15 cellular contexts compared by ENCODE assay signal in genomic region chr14:69664190-69664742, GRCh38. TPM values are rescaled to one million over a fixed set of nuclear protein-coding genes. Genes with fewer than 3 reads are reported as not detected.
DNase-seq lines count a peak whose midpoint lies in the region; ATAC-seq and TF ChIP-seq lines count a peak whose summit lies in the region.
"Had no signal": no experiment of that assay in that cellular context is flagged by ENCODE, and none has a peak within 500 bp of the region (broad histone marks: within the 10 kb centered on the region; RNA-seq: fewer than 3 reads in every experiment).

No MANE protein-coding gene starts in this region.

- no peak overlapping the region for H3K4me3 Mint-ChIP-seq in T-helper 17 cell
- no peak overlapping the region for H3K4me3 Mint-ChIP-seq in glutamatergic neuron (ENCODE audit: unreplicated experiment)
- H3K4me3 Mint-ChIP-seq: T-helper 2 cell treated with Interferon-gamma antibody and Interleukin-4, amounts not matched to agents 5 μg/mL and 100 μg/mL, for 36 hours had no signal

- H3K4me1 ChIP-seq in HEK293 (ENCODE audit: control insufficient read depth, insufficient read depth, low read length) (peaks cover 20% of the 10 kb centered on the region), right lobe of liver (peaks cover 0 to 36% (median 4%) of the 10 kb centered on the region in 4 donors), stomach (peaks cover 61 to 97% (median 79%) of the 10 kb centered on the region in 4 donors)

- intact Hi-C loops in right lobe of liver (cut with DNase I) (no loop called here), stomach (cut with DNase I; ENCODE audit: low total_unique reads) (no loop called here)

- TF ChIP-seq CTCF in HEK293 (tag by site-specific recombination; IDR thresholded peaks at IDR 0.05) (no peak), right lobe of liver (IDR thresholded peaks at IDR 0.05) (no peak), stomach (IDR thresholded peaks at IDR 0.05) (no peak), GM13976 (IDR thresholded peaks at IDR 0.05; ENCODE audit: borderline replicate concordance, control extremely low read depth, extremely low read depth, insufficient read depth, missing control alignments) (no peak), glutamatergic neuron (IDR thresholded peaks at IDR 0.05; ENCODE audit: partially characterized antibody, unreplicated experiment) (no peak)

- H3K36me3 Mint-ChIP-seq in T-helper 17 cell (ENCODE audit: low read depth) (peaks cover 3% of the 10 kb centered on the region), glutamatergic neuron (ENCODE audit: unreplicated experiment) (no peaks in the 10 kb centered on the region)

- H3K27ac Mint-ChIP-seq in T-helper 17 cell (peak overlapping the region; percentile 29), glutamatergic neuron (ENCODE audit: unreplicated experiment) (no peak overlapping the region)

- H3K4me1 Mint-ChIP-seq in T-helper 17 cell = peaks cover 68% of the 10 kb centered on the region
- H3K4me1 Mint-ChIP-seq in glutamatergic neuron (ENCODE audit: low read depth, unreplicated experiment) = peaks cover 34% of the 10 kb centered on the region

- TF ChIP-seq POLR2A in right lobe of liver (IDR thresholded peaks at IDR 0.05) (no peak), stomach (IDR thresholded peaks at IDR 0.05) (no peak)

- no peak for ATAC-seq in T-helper 17 cell
- peak in 3 of 4 donors; percentile 7 to 10 (median 7) for ATAC-seq in right lobe of liver
- ATAC-seq in activated CD4-positive, CD25-positive, alpha-beta regulatory T cell treated with anti-CD3 and anti-CD28 coated beads, Interleukin-2, amount 50 U/mL, for 24 hours = no peak
- ATAC-seq: Panc1 had no signal

- in situ Hi-C loops in GM13976 (cut with MboI; ENCODE audit: low sequenced_read_pairs, unreplicated experiment) = no loop called here

- no peak overlapping the region for H3K27ac ChIP-seq in HEK293 (ENCODE audit: extremely low read depth, low read depth, low read length)
- peak overlapping the region in 1 of 3 donors; percentile 24 for H3K27ac ChIP-seq in right lobe of liver
- H3K27ac ChIP-seq in stomach = peak overlapping the region in 3 of 5 donors; percentile 60 to 75 (median 67)

- H3K27me3 ChIP-seq in right lobe of liver (no peaks in the 10 kb centered on the region), stomach (no peaks in the 10 kb centered on the region)

- H3K36me3 ChIP-seq in HEK293 (ENCODE audit: control insufficient read depth in 2 of 2, insufficient read depth in 1 of 2, low read length in 2 of 2) (peaks cover 0 to 4% of the 10 kb centered on the region in 2 experiments; a peak in 2 of 3 replicates), right lobe of liver (peaks cover 0 to 7% (median 0%) of the 10 kb centered on the region in 4 donors), stomach (peaks cover 0 to 20% (median 12%) of the 10 kb centered on the region in 4 donors)

- POLR2A ChIA-PET in HEK293 (lab: Yijun Ruan, JAX) = no interaction called here

- DNase-seq in T-helper 17 cell (no peak), right lobe of liver (no peak), stomach (no peak), GM13976 (ENCODE audit: low spot score) (no peak), glutamatergic neuron (no peak)
- DNase-seq: activated CD8-positive, alpha-beta memory T cell treated with anti-CD3 and anti-CD28 coated beads for 24 hours; activated naive CD4-positive, alpha-beta T cell treated with anti-CD3 and anti-CD28 coated beads, Interleukin-2, amount 50 U/mL, for 16 hours; COR-L47; midbrain; MV-4-11; stimulated activated CD4-positive, alpha-beta T cell treated with anti-CD3 and anti-CD28 coated beads, Interleukin-4, amount 100 ng/mL, for 4 hours had no signal

- H3K27me3 Mint-ChIP-seq in T-helper 17 cell (no peaks in the 10 kb centered on the region), glutamatergic neuron (ENCODE audit: unreplicated experiment) (peaks cover 11% of the 10 kb centered on the region)

- CTCF ChIA-PET in HEK293 (lab: Yijun Ruan, JAX) = interaction anchor here (0.6 to 1.2 kb wide), 2 partner anchors 45 to 158 kb away, joined by 3 read pairs; no protein-coding TSS in a partner anchor

- 60% methylated on average over 8 of the region's 8 CpGs for WGBS in right lobe of liver (ENCODE audit: insufficient coverage, low coverage, low lambda C conversion rate, missing lambda C conversion rate)
- 84 to 93% (median 90%) methylated on average over 8 of the region's 8 CpGs for WGBS in stomach, 5 donors

- no peaks in the 10 kb centered on the region for H3K9me3 ChIP-seq in HEK293 (ENCODE audit: control insufficient read depth, insufficient read depth, low read depth, low read length)
- H3K9me3 ChIP-seq in T-helper 17 cell (ENCODE audit: control insufficient read depth, low read length, poor library complexity, severe bottlenecking) = no peaks in the 10 kb centered on the region
- no peaks in the 10 kb centered on the region for H3K9me3 ChIP-seq in right lobe of liver
- H3K9me3 ChIP-seq in stomach = no peaks in the 10 kb centered on the region

- peaks cover 11% of the 10 kb centered on the region for H3K9me3 Mint-ChIP-seq in glutamatergic neuron (ENCODE audit: unreplicated experiment)

- H3K4me3 ChIP-seq in HEK293 (ENCODE audit: low read depth, low read length) = no peak overlapping the region
- no peak overlapping the region for H3K4me3 ChIP-seq in right lobe of liver
- no peak overlapping the region for H3K4me3 ChIP-seq in stomach

- TF ChIP-seq EP300 in stomach (IDR thresholded peaks at IDR 0.05) = no peak

TF ChIP-seq in HEK293, 187 proteins besides CTCF, POLR2A, EP300 and RAD21:
- TF ChIP-seq ZNF146 (tag by site-specific recombination; IDR thresholded peaks at IDR 0.05) = no peak
- TF ChIP-seq SCRT2 (tag by site-specific recombination; IDR thresholded peaks at IDR 0.05) = 0 out of 2 replicates have a peak, but pooled peaks have one; percentile 27
- no peak for TF ChIP-seq ZNF416 (tag by site-specific recombination; IDR thresholded peaks at IDR 0.05)
- no peak for TF ChIP-seq ZBTB48 (tag by site-specific recombination; IDR thresholded peaks at IDR 0.05)

RNA-seq across cellular contexts. Expression of gene SUSD6, which starts 52.9 kb away (rescaled TPM):
- total RNA-seq in T-helper 17 cell = 100 to 1,000 TPM in 1 of 2 donors, 10 to 100 TPM in 1; 94.7 to 101 TPM
- total RNA-seq in right lobe of liver = 10 to 100 TPM in 5 of 6 experiments, 1 to 10 TPM in 1; 9.6 to 17.4 (median 12.5) TPM
- 10 to 100 TPM; 23.7 to 39.0 (median 31.9) TPM for total RNA-seq in stomach
- polyA plus RNA-seq in stomach = 10 to 100 TPM in 1 of 3 donors, 1 to 10 TPM in 2; 4.9 to 10.3 (median 7.0) TPM
- 106 TPM for total RNA-seq in glutamatergic neuron (ENCODE audit: unreplicated experiment)

Comparison
In these comparisons a context has a peak if more than half of its experiments do, and no peak if none do; other contexts are left out.
1. ATAC-seq: peak in right lobe of liver (3 of 4); none in T-helper 17 cell (single experiment) and activated CD4-positive, CD25-positive, alpha-beta regulatory T cell treated with anti-CD3 and anti-CD28 coated beads, Interleukin-2, amount 50 U/mL, for 24 hours (0 of 2).